In genomic region chr5:4643960-4644359, GRCh38 we compare ENCODE assay signal across 7 cellular contexts.
"Had no signal": no experiment of that assay in that cellular context is flagged by ENCODE, and none has a peak within 500 bp of the region (broad histone marks: within the 10 kb centered on the region; RNA-seq: fewer than 3 reads in every experiment).

No MANE protein-coding gene starts in this region.

- H3K4me3 ChIP-seq: GM23248 had no signal

- H2AFZ ChIP-seq: GM23248 had no signal

- H3K27ac ChIP-seq: GM23248, HL-60 had no signal

- H3K27ac Mint-ChIP-seq: H9, IgD-negative memory B cell had no signal

- H3K27me3 Mint-ChIP-seq: IgD-negative memory B cell had no signal

- H3K36me3 Mint-ChIP-seq: IgD-negative memory B cell had no signal

- DNase-seq: GM23248, H9, HCEC 1CT, KBM-7 had no signal

- H3K4me1 Mint-ChIP-seq: IgD-negative memory B cell had no signal

- ATAC-seq: HepG2 had no signal

- H3K4me3 Mint-ChIP-seq: H9 had no signal
